Comparison of ENCODE assay signal across 8 cellular contexts in genomic region chr1:52348704-52349301, GRCh38. TPM values are rescaled to one million over a fixed set of nuclear protein-coding genes. Genes with fewer than 3 reads are reported as not detected.
A peak's percentile ranks its signal among the peaks of the same experiment; 100 is the strongest.
DNase-seq lines count a peak whose midpoint lies in the region; TF ChIP-seq lines count a peak whose summit lies in the region.

No MANE protein-coding gene starts in this region.

- H3K4me1 ChIP-seq in HUES48 (ENCODE audit: control insufficient read depth, insufficient read depth, low read length), result peaks cover 17% of the 10 kb centered on the region
- H3K4me1 ChIP-seq in colonic mucosa, result no peaks in the 10 kb centered on the region

- H3K36me3 ChIP-seq in HUES48 (ENCODE audit: control insufficient read depth, insufficient read depth, low read length), result peaks cover 26% of the 10 kb centered on the region
- peaks cover 3% of the 10 kb centered on the region for H3K36me3 ChIP-seq in colonic mucosa

- no peak overlapping the region for H3K4me3 ChIP-seq in HUES48 (ENCODE audit: low read depth, low read length)
- no peak overlapping the region for H3K4me3 ChIP-seq in colonic mucosa

- H3K27me3 ChIP-seq in HUES48 (ENCODE audit: control insufficient read depth, insufficient read depth, low read length) (no peaks in the 10 kb centered on the region), colonic mucosa (no peaks in the 10 kb centered on the region)

- intact Hi-C loops in colonic mucosa (cut with DNase I), result no loop called here

- peak; percentile 3 to 45 for TF ChIP-seq CTCF in brain (conservative IDR thresholded peaks at IDR 0.05)
- TF ChIP-seq CTCF in colonic mucosa (IDR thresholded peaks at IDR 0.05), result no peak

- no peak overlapping the region for H3K9ac ChIP-seq in HUES48 (ENCODE audit: low read depth, low read length)
- H3K9ac ChIP-seq in colonic mucosa (ENCODE audit: low read depth in 2 of 2, low read length in 2 of 2), result no peak overlapping the region

- peak overlapping the region in 3 of 5 experiments; percentile 53 to 79 (median 55) for H3K27ac Mint-ChIP-seq in brain

- DNase-seq in AG20443 (ENCODE audit: low spot score), result peak; percentile 54
- peak; percentile 65 for DNase-seq in left kidney (ENCODE audit: low read depth, low spot score)
- DNase-seq in stimulated activated CD4-positive, alpha-beta T cell treated with anti-CD3 and anti-CD28 coated beads, Interleukin-2, amount 100 ng/mL, for 48 hours, result no peak
- DNase-seq in colonic mucosa, result no peak
- DNase-seq in NCI-H1092 (lab: John Stamatoyannopoulos, UW), result no peak
- DNase-seq in RPMI8226, result no peak

- H3K27ac ChIP-seq in HUES48 (ENCODE audit: low read depth, low read length), result peak overlapping the region; percentile 25
- H3K27ac ChIP-seq in colonic mucosa, result no peak overlapping the region

- H3K9me3 ChIP-seq in HUES48 (ENCODE audit: control insufficient read depth, insufficient read depth, low read length), result no peaks in the 10 kb centered on the region
- no peaks in the 10 kb centered on the region for H3K9me3 ChIP-seq in colonic mucosa

- peaks cover 51% of the 10 kb centered on the region for H3K36me3 Mint-ChIP-seq in brain

- no peak overlapping the region for H3K4me3 Mint-ChIP-seq in brain

- peaks cover 26% of the 10 kb centered on the region for H3K4me1 Mint-ChIP-seq in brain

- no peaks in the 10 kb centered on the region for H3K9me3 Mint-ChIP-seq in brain

- H3K27me3 Mint-ChIP-seq in brain, result no peaks in the 10 kb centered on the region

RNA-seq across cellular contexts. Expression of gene CC2D1B, which starts 17.2 kb away (rescaled TPM):
- 22.1 TPM for polyA plus RNA-seq in brain (ENCODE audit: insufficient read depth, low read depth, low replicate concordance)
- total RNA-seq in colonic mucosa, result 10 to 100 TPM; 25.2 to 27.3 TPM

RNA-seq across cellular contexts. Expression of gene ORC1, which starts 55.4 kb away (rescaled TPM):
- polyA plus RNA-seq in brain (ENCODE audit: insufficient read depth, low read depth, low replicate concordance), result 8.3 TPM
- total RNA-seq in colonic mucosa, result 10 to 100 TPM in 1 of 2 donors, 1 to 10 TPM in 1; 4.9 to 19.6 TPM

RNA-seq across cellular contexts. Expression of gene PRPF38A, which starts 55.6 kb away (rescaled TPM):
- polyA plus RNA-seq in brain (ENCODE audit: insufficient read depth, low read depth, low replicate concordance), result 35.8 TPM
- 10 to 100 TPM; 56.7 to 61.4 TPM for total RNA-seq in colonic mucosa

Comparison
In these comparisons a context has a peak if more than half of its experiments do, and no peak if none do; other contexts are left out.
1. DNase-seq: peak in AG20443 (single experiment) and left kidney (single experiment); none in stimulated activated CD4-positive, alpha-beta T cell treated with anti-CD3 and anti-CD28 coated beads, Interleukin-2, amount 100 ng/mL, for 48 hours (0 of 2), colonic mucosa (single experiment), NCI-H1092 (single experiment) and RPMI8226 (single experiment).